27 cellular contexts compared by ENCODE assay signal in genomic region chr2:191063584-191063983, GRCh38. TPM values are rescaled to one million over a fixed set of nuclear protein-coding genes. Genes with fewer than 3 reads are reported as not detected.
DNase-seq lines count a peak whose midpoint lies in the region; ATAC-seq and TF ChIP-seq lines count a peak whose summit lies in the region.
"Had no signal": no experiment of that assay in that cellular context is flagged by ENCODE, and none has a peak within 500 bp of the region (broad histone marks: within the 10 kb centered on the region; RNA-seq: fewer than 3 reads in every experiment).

No MANE protein-coding gene starts in this region.

- DNase-seq in activated T-cell treated with anti-CD3 and anti-CD28 coated beads, Interleukin-2, amount 50 U/mL, for 4 hours, result no peak
- DNase-seq in activated T-cell treated with anti-CD3 and anti-CD28 coated beads for 4 hours (no peak), natural killer cell (no peak), hepatic stellate cell (ENCODE audit: low spot score) (no peak), osteocyte (ENCODE audit: extremely low spot score, unreplicated experiment) (no peak), medulla oblongata (ENCODE audit: extremely low spot score) (no peak)
- DNase-seq: activated CD4-positive, alpha-beta T cell treated with anti-CD3 and anti-CD28 coated beads for 1 hour; Caco-2; cortex of kidney; foreskin fibroblast; H9; head of caudate nucleus; kidney glomerular epithelial cell; lower lobe of right lung; MG63; NCI-H2029; NCI-H69; pancreas; stimulated activated CD4-positive, alpha-beta T cell treated with anti-CD3 and anti-CD28 coated beads, Interleukin-1b, Interleukin-23, amount 100 ng/mL, for 48 hours; stimulated activated CD8-positive, alpha-beta memory T cell treated with anti-CD3 and anti-CD28 coated beads, Interleukin-4, amount 100 ng/mL, for 48 hours; transverse colon had no signal

- no peak overlapping the region for H3K4me3 ChIP-seq in HEK293 (ENCODE audit: low read depth, low read length)
- H3K4me3 ChIP-seq: ascending aorta, lower lobe of right lung, MG63, pancreas, smooth muscle cell, transverse colon had no signal

- H3K27me3 Mint-ChIP-seq in activated T-cell treated with anti-CD3 and anti-CD28 coated beads, Interleukin-2, amount 50 U/mL, for 4 hours (ENCODE audit: low read depth), result no peaks in the 10 kb centered on the region
- H3K27me3 Mint-ChIP-seq in activated T-helper 17 cell treated with anti-CD3 and anti-CD28 coated beads, Interleukin-2, amount 50 U/mL, for 72 hours, result no peaks in the 10 kb centered on the region
- no peaks in the 10 kb centered on the region for H3K27me3 Mint-ChIP-seq in natural killer cell (ENCODE audit: low read depth in 2 of 2)
- no peaks in the 10 kb centered on the region for H3K27me3 Mint-ChIP-seq in osteocyte (ENCODE audit: unreplicated experiment)

- CTCF ChIA-PET in HEK293 (lab: Yijun Ruan, JAX), result interaction anchor here (1.0 kb wide), 2 partner anchors 11 to 154 kb away, joined by 3 to 4 read pairs; no protein-coding TSS in a partner anchor

- peak overlapping the region; percentile 8 for H3K27ac Mint-ChIP-seq in activated T-helper 17 cell treated with anti-CD3 and anti-CD28 coated beads, Interleukin-2, amount 50 U/mL, for 72 hours
- H3K27ac Mint-ChIP-seq in natural killer cell, result peak overlapping the region; percentile 83 to 94
- no peak overlapping the region for H3K27ac Mint-ChIP-seq in osteocyte (ENCODE audit: unreplicated experiment)
- H3K27ac Mint-ChIP-seq: B cell, H9 had no signal

- no peak for TF ChIP-seq CTCF in HEK293 (tag by site-specific recombination; IDR thresholded peaks at IDR 0.05)
- TF ChIP-seq CTCF in natural killer cell (IDR thresholded peaks at IDR 0.05), result no peak
- no peak for TF ChIP-seq CTCF in osteocyte (IDR thresholded peaks at IDR 0.05)

- no peak for ATAC-seq in activated T-cell treated with anti-CD3 and anti-CD28 coated beads, Interleukin-2, amount 50 U/mL, for 4 hours
- no peak for ATAC-seq in activated T-helper 17 cell treated with anti-CD3 and anti-CD28 coated beads, Interleukin-2, amount 50 U/mL, for 72 hours (replicated peaks)
- no peak for ATAC-seq in natural killer cell
- ATAC-seq: esophagus mucosa, lower lobe of right lung, pancreas had no signal

- no peak overlapping the region for H3K27ac ChIP-seq in HEK293 (ENCODE audit: extremely low read depth, low read depth, low read length)
- H3K27ac ChIP-seq: ascending aorta, lower lobe of right lung, pancreas, transverse colon had no signal

- H3K4me1 Mint-ChIP-seq in activated T-cell treated with anti-CD3 and anti-CD28 coated beads, Interleukin-2, amount 50 U/mL, for 4 hours (ENCODE audit: low read depth), result peaks cover 76% of the 10 kb centered on the region
- peaks cover 56% of the 10 kb centered on the region for H3K4me1 Mint-ChIP-seq in activated T-helper 17 cell treated with anti-CD3 and anti-CD28 coated beads, Interleukin-2, amount 50 U/mL, for 72 hours
- H3K4me1 Mint-ChIP-seq in natural killer cell, result peaks cover 72 to 74% of the 10 kb centered on the region in 2 donors
- no peaks in the 10 kb centered on the region for H3K4me1 Mint-ChIP-seq in osteocyte (ENCODE audit: unreplicated experiment)

- POLR2A ChIA-PET in HEK293 (lab: Yijun Ruan, JAX), result no interaction called here

- H3K9me3 ChIP-seq in HEK293 (ENCODE audit: control insufficient read depth, insufficient read depth, low read depth, low read length), result no peaks in the 10 kb centered on the region
- H3K9me3 ChIP-seq: ascending aorta, Caco-2, lower lobe of right lung, MG63, pancreas, transverse colon had no signal

- H3K36me3 ChIP-seq in HEK293 (ENCODE audit: control insufficient read depth in 2 of 2, insufficient read depth in 1 of 2, low read length in 2 of 2), result no peaks in the 10 kb centered on the region
- H3K36me3 ChIP-seq: ascending aorta, lower lobe of right lung, MG63, pancreas, transverse colon had no signal

- intact Hi-C loops in natural killer cell (cut with micrococcal nuclease), result no loop called here

- H3K36me3 Mint-ChIP-seq in activated T-cell treated with anti-CD3 and anti-CD28 coated beads, Interleukin-2, amount 50 U/mL, for 4 hours (ENCODE audit: insufficient read depth), result peaks cover 49% of the 10 kb centered on the region
- peaks cover 70% of the 10 kb centered on the region for H3K36me3 Mint-ChIP-seq in activated T-helper 17 cell treated with anti-CD3 and anti-CD28 coated beads, Interleukin-2, amount 50 U/mL, for 72 hours (ENCODE audit: low read depth)
- peaks cover 47% of the 10 kb centered on the region for H3K36me3 Mint-ChIP-seq in natural killer cell
- H3K36me3 Mint-ChIP-seq in osteocyte (ENCODE audit: unreplicated experiment), result no peaks in the 10 kb centered on the region

- H3K4me3 Mint-ChIP-seq in activated T-cell treated with anti-CD3 and anti-CD28 coated beads, Interleukin-2, amount 50 U/mL, for 4 hours, result peak overlapping the region; percentile 12
- peak overlapping the region; percentile 92 for H3K4me3 Mint-ChIP-seq in activated T-helper 17 cell treated with anti-CD3 and anti-CD28 coated beads, Interleukin-2, amount 50 U/mL, for 72 hours
- H3K4me3 Mint-ChIP-seq in natural killer cell (peak overlapping the region; percentile 96), osteocyte (ENCODE audit: unreplicated experiment) (no peak overlapping the region)
- H3K4me3 Mint-ChIP-seq: B cell, H9 had no signal

- no peaks in the 10 kb centered on the region for H3K9me3 Mint-ChIP-seq in activated T-cell treated with anti-CD3 and anti-CD28 coated beads, Interleukin-2, amount 50 U/mL, for 4 hours
- no peaks in the 10 kb centered on the region for H3K9me3 Mint-ChIP-seq in activated T-helper 17 cell treated with anti-CD3 and anti-CD28 coated beads, Interleukin-2, amount 50 U/mL, for 72 hours
- H3K9me3 Mint-ChIP-seq in natural killer cell, result no peaks in the 10 kb centered on the region
- H3K9me3 Mint-ChIP-seq in osteocyte (ENCODE audit: unreplicated experiment), result no peaks in the 10 kb centered on the region
- H3K9me3 Mint-ChIP-seq: H9 had no signal

- H3K4me1 ChIP-seq in HEK293 (ENCODE audit: control insufficient read depth, insufficient read depth, low read length), result peaks cover 13% of the 10 kb centered on the region; the same call in 1 of the 2 replicates
- H3K4me1 ChIP-seq: ascending aorta, Caco-2, lower lobe of right lung, pancreas, transverse colon had no signal

TF ChIP-seq in HEK293, 187 proteins besides CTCF, POLR2A, EP300 and RAD21:
- 0 out of 2 replicates have a peak, but pooled peaks have one; percentile 23 for TF ChIP-seq TCF7L2 (IDR thresholded peaks at IDR 0.05; ENCODE audit: borderline replicate concordance, low read depth, low read length)
- TF ChIP-seq ZBTB10 (tag by site-specific recombination; IDR thresholded peaks at IDR 0.05), result no peak
- TF ChIP-seq SP7 (tag by site-specific recombination; IDR thresholded peaks at IDR 0.05), result no peak
- TF ChIP-seq BCL6B (tag by site-specific recombination; IDR thresholded peaks at IDR 0.05), result peak; percentile 95

RNA-seq across cellular contexts. Expression of gene STAT1, which starts 49.6 kb away (rescaled TPM):
- total RNA-seq in activated T-cell treated with anti-CD3 and anti-CD28 coated beads, Interleukin-2, amount 50 U/mL, for 4 hours, result 100 to 1,000 TPM; 222 to 278 (median 268) TPM
- 100 to 1,000 TPM; 163 to 363 TPM for total RNA-seq in activated T-helper 17 cell treated with anti-CD3 and anti-CD28 coated beads, Interleukin-2, amount 50 U/mL, for 72 hours
- total RNA-seq in natural killer cell (10 to 100 TPM; 49.1 to 91.6 (median 86.2) TPM), osteocyte (74.0 and 76.5 TPM in 2 replicates)
